In the genomic region with DNA sequence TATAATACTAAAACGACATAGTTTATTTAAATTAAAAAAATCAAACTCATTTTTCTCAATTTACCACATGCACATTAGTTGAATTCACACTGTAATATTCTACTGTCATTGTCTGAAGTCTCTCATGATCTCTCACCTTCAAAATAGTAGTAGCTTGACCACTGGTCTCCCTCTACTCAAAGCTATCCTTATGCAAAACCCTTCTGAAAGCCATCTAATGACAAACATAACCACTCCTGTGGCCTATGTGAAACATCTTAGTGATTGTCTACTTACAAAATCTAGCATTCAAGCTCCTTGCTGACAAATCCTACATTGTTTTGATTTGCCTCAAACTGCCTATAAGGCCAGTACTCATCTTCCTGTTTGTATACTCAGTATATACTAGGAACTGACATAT, we compare ENCODE assay signal across 24 cellular contexts.
DNase-seq lines count a peak whose midpoint lies in the region; ATAC-seq and TF ChIP-seq lines count a peak whose summit lies in the region.
"Had no signal": no experiment of that assay in that cellular context is flagged by ENCODE, and none has a peak within 500 bp of the region (broad histone marks: within the 10 kb centered on the region; RNA-seq: fewer than 3 reads in every experiment).

No MANE protein-coding gene starts in this region.

- no peak overlapping the region for H3K4me3 Mint-ChIP-seq in osteocyte (ENCODE audit: unreplicated experiment)
- H3K4me3 Mint-ChIP-seq: activated CD4-positive, alpha-beta memory T cell treated with anti-CD3 and anti-CD28 coated beads for 36 hours; activated naive CD8-positive, alpha-beta T cell treated with anti-CD3 and anti-CD28 coated beads, Interleukin-2, amount 10 ng/mL, durations not matched to agents 7 days and 5 days; CD4-positive, CD25-positive, alpha-beta regulatory T cell; dendritic cell treated with granulocyte-macrophage colony-stimulating factor and Interleukin-4, amounts not matched to agents 40 ng/mL and 50 ng/mL, for 4 days; naive thymus-derived CD4-positive, alpha-beta T cell had no signal

- H3K27ac Mint-ChIP-seq in osteocyte (ENCODE audit: unreplicated experiment): no peak overlapping the region
- H3K27ac Mint-ChIP-seq: activated CD4-positive, alpha-beta memory T cell treated with anti-CD3 and anti-CD28 coated beads for 36 hours; activated naive CD8-positive, alpha-beta T cell treated with anti-CD3 and anti-CD28 coated beads, Interleukin-2, amount 10 ng/mL, durations not matched to agents 7 days and 5 days; dendritic cell treated with granulocyte-macrophage colony-stimulating factor and Interleukin-4, amounts not matched to agents 40 ng/mL and 50 ng/mL, for 4 days; naive thymus-derived CD4-positive, alpha-beta T cell had no signal

- CTCF ChIA-PET in GM10248 (lab: Yijun Ruan, JAX): interaction anchor here (1.1 to 1.5 kb wide), 3 partner anchors 10 to 20 kb away, joined by 3 to 5 read pairs (median 3); no protein-coding TSS in a partner anchor

- TF ChIP-seq CTCF in GM12865 (IDR thresholded peaks at IDR 0.05; ENCODE audit: insufficient read depth, low read depth, low read length, missing control alignments) (no peak), osteocyte (IDR thresholded peaks at IDR 0.05) (no peak), GM10248 (IDR thresholded peaks at IDR 0.05; ENCODE audit: control extremely low read depth, extremely low read depth, low read depth, missing control alignments) (no peak)

- no peak overlapping the region for H3K4me3 ChIP-seq in GM12865 (ENCODE audit: low read depth, low read length)
- H3K4me3 ChIP-seq: left lung, Peyer's patch had no signal

- DNase-seq in GM12865 (ENCODE audit: low read depth) (peak; percentile 66), osteocyte (ENCODE audit: extremely low spot score, unreplicated experiment) (no peak), HUDEP-2 (lab: John Stamatoyannopoulos, UW; ENCODE audit: unreplicated experiment in 76 of 76) (no peak), GM10248 (ENCODE audit: extremely low spot score) (no peak), GOT3 (lab: John Stamatoyannopoulos, UW) (no peak)
- DNase-seq: activated CD4-positive, alpha-beta memory T cell treated with anti-CD3 and anti-CD28 coated beads for 36 hours; activated CD4-positive, CD25-positive, alpha-beta regulatory T cell; activated effector memory CD4-positive, alpha-beta T cell treated with Interleukin-2 at 50 U/mL for 16 hours; activated naive CD8-positive, alpha-beta T cell treated with anti-CD3 and anti-CD28 coated beads, Interleukin-2, amount 10 ng/mL, durations not matched to agents 7 days and 5 days; activated T-cell treated with anti-CD3 and anti-CD28 coated beads for 4 hours; CD4-positive, CD25-positive, alpha-beta regulatory T cell; central memory CD4-positive, alpha-beta T cell; EL; hypothalamus; left lung; naive thymus-derived CD4-positive, alpha-beta T cell; NCI-H1436 treated with DMSO at 0.1 percent for 48 hours; NCI-H510A; occipital lobe; Peyer's patch had no signal

- H3K27me3 Mint-ChIP-seq in osteocyte (ENCODE audit: unreplicated experiment): no peaks in the 10 kb centered on the region
- H3K27me3 Mint-ChIP-seq: activated CD4-positive, alpha-beta memory T cell treated with anti-CD3 and anti-CD28 coated beads for 36 hours; activated naive CD8-positive, alpha-beta T cell treated with anti-CD3 and anti-CD28 coated beads, Interleukin-2, amount 10 ng/mL, durations not matched to agents 7 days and 5 days; CD4-positive, CD25-positive, alpha-beta regulatory T cell; dendritic cell treated with granulocyte-macrophage colony-stimulating factor and Interleukin-4, amounts not matched to agents 40 ng/mL and 50 ng/mL, for 4 days; naive thymus-derived CD4-positive, alpha-beta T cell had no signal

- H3K4me1 Mint-ChIP-seq in osteocyte (ENCODE audit: unreplicated experiment): no peaks in the 10 kb centered on the region
- H3K4me1 Mint-ChIP-seq: activated naive CD8-positive, alpha-beta T cell treated with anti-CD3 and anti-CD28 coated beads, Interleukin-2, amount 10 ng/mL, durations not matched to agents 7 days and 5 days; CD4-positive, CD25-positive, alpha-beta regulatory T cell; naive thymus-derived CD4-positive, alpha-beta T cell had no signal

- POLR2A ChIA-PET in GM10248 (lab: Yijun Ruan, JAX): no interaction called here

- peaks cover 10% of the 10 kb centered on the region for H3K36me3 Mint-ChIP-seq in osteocyte (ENCODE audit: unreplicated experiment)
- H3K36me3 Mint-ChIP-seq: activated CD4-positive, alpha-beta memory T cell treated with anti-CD3 and anti-CD28 coated beads for 36 hours; activated naive CD8-positive, alpha-beta T cell treated with anti-CD3 and anti-CD28 coated beads, Interleukin-2, amount 10 ng/mL, durations not matched to agents 7 days and 5 days; CD4-positive, CD25-positive, alpha-beta regulatory T cell; naive thymus-derived CD4-positive, alpha-beta T cell had no signal

- peaks cover 27% of the 10 kb centered on the region for H3K9me3 Mint-ChIP-seq in osteocyte (ENCODE audit: unreplicated experiment)

- ATAC-seq in GM18873 (IDR thresholded peaks at IDR 0.05; ENCODE audit: low FRiP score, unreplicated experiment) (peak; percentile 79), GM19468 (IDR thresholded peaks at IDR 0.05; ENCODE audit: extremely low read depth, unreplicated experiment) (peak; percentile 66), HG03025 (IDR thresholded peaks at IDR 0.05; ENCODE audit: low FRiP score, unreplicated experiment) (peak; percentile 76)
- ATAC-seq: left lung; naive thymus-derived CD4-positive, alpha-beta T cell had no signal
